ENCODE assay signal across 1 cellular context in genomic region chr15:38559131-38559530, GRCh38.
TF ChIP-seq lines count a peak whose summit lies in the region.

No MANE protein-coding gene starts in this region.

TF ChIP-seq in IMR-90, 13 proteins besides CTCF, POLR2A, EP300 and RAD21:
- TF ChIP-seq ELK1 (IDR thresholded peaks at IDR 0.05; ENCODE audit: borderline replicate concordance, low read depth, low read length) (no peak), RCOR1 (IDR thresholded peaks at IDR 0.05; ENCODE audit: insufficient replicate concordance, low read length) (no peak), MAZ (IDR thresholded peaks at IDR 0.05; ENCODE audit: borderline replicate concordance, low read depth, low read length) (no peak), CEBPB (IDR thresholded peaks at IDR 0.05; ENCODE audit: low read depth, low read length) (no peak), MXI1 (IDR thresholded peaks at IDR 0.05; ENCODE audit: borderline replicate concordance, low read depth, low read length) (no peak), RFX5 (IDR thresholded peaks at IDR 0.05; ENCODE audit: low read depth, low read length) (no peak), NFE2L2 (IDR thresholded peaks at IDR 0.05; ENCODE audit: low read depth, low read length) (no peak), CHD1 (IDR thresholded peaks at IDR 0.05; ENCODE audit: low read depth, low read length) (no peak), SMC3 (IDR thresholded peaks at IDR 0.05; ENCODE audit: low read depth, low read length) (no peak)
